In the genomic region with DNA sequence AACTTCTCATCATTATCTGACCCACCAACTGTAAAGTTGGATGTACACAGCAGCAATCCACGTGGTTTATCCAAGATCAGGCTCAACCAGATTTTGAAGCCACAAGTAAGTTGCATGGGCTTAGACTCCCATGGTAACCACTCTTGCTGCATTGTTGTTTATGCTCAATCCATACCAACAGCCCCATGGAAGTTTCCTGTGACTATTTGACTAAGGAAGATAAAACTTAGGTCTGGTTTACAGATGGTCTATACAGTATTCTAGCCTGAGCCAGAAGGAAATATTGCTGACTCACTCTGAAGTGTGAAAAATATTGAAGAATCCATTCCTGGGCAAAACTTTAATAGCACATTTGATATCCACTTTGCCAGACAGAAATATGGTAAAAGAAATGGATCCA, we compare ENCODE assay signal across 23 cellular contexts.
DNase-seq lines count a peak whose midpoint lies in the region; ATAC-seq and TF ChIP-seq lines count a peak whose summit lies in the region.
"Had no signal": no experiment of that assay in that cellular context is flagged by ENCODE, and none has a peak within 500 bp of the region (broad histone marks: within the 10 kb centered on the region; RNA-seq: fewer than 3 reads in every experiment).

No MANE protein-coding gene starts in this region.

- peaks cover 22% of the 10 kb centered on the region for H3K4me1 Mint-ChIP-seq in osteocyte (ENCODE audit: unreplicated experiment)
- peaks cover 23% of the 10 kb centered on the region for H3K4me1 Mint-ChIP-seq in activated naive CD4-positive, alpha-beta T cell treated with anti-CD3 and anti-CD28 coated beads, Interleukin-2, amount 10 ng/mL, durations not matched to agents 7 days and 5 days
- H3K4me1 Mint-ChIP-seq: immature natural killer cell had no signal

- H3K36me3 Mint-ChIP-seq in osteocyte (ENCODE audit: unreplicated experiment): no peaks in the 10 kb centered on the region
- peaks cover 9% of the 10 kb centered on the region for H3K36me3 Mint-ChIP-seq in activated naive CD4-positive, alpha-beta T cell treated with anti-CD3 and anti-CD28 coated beads, Interleukin-2, amount 10 ng/mL, durations not matched to agents 7 days and 5 days
- H3K36me3 Mint-ChIP-seq: immature natural killer cell had no signal

- H3K27ac Mint-ChIP-seq in osteocyte (ENCODE audit: unreplicated experiment): peak overlapping the region; percentile 83
- no peak overlapping the region for H3K27ac Mint-ChIP-seq in activated naive CD4-positive, alpha-beta T cell treated with anti-CD3 and anti-CD28 coated beads, Interleukin-2, amount 10 ng/mL, durations not matched to agents 7 days and 5 days
- H3K27ac Mint-ChIP-seq: activated CD4-positive, alpha-beta T cell treated with anti-CD3 and anti-CD28 coated beads for 36 hours; activated T-helper 2 cell treated with anti-CD3 and anti-CD28 coated beads, Interferon-gamma antibody, Interleukin-2, Interleukin-4, amounts not matched to agents 10 μg/mL and 5 μg/mL and 100 μg/mL, durations not matched to agents 14 hours and 24 hours and 36 hours; immature natural killer cell had no signal

- no peaks in the 10 kb centered on the region for H3K9me3 ChIP-seq in fibroblast of lung (ENCODE audit: control insufficient read depth, insufficient read depth, low read depth, low read length)
- H3K9me3 ChIP-seq: esophagus squamous epithelium, MG63, stomach, upper lobe of right lung had no signal

- CTCF ChIA-PET in activated naive CD4-positive, alpha-beta T cell treated with anti-CD3 and anti-CD28 coated beads, Interleukin-2, amount 10 ng/mL, durations not matched to agents 7 days and 5 days (lab: Charles Lee): no interaction called here

- H4K20me1 ChIP-seq in fibroblast of lung (ENCODE audit: control insufficient read depth, extremely low read depth, insufficient read depth, low read length): no peaks in the 10 kb centered on the region

- ATAC-seq in GM18873 (IDR thresholded peaks at IDR 0.05; ENCODE audit: low FRiP score, unreplicated experiment): no peak
- ATAC-seq: upper lobe of right lung had no signal

- no peaks in the 10 kb centered on the region for H3K9me3 Mint-ChIP-seq in osteocyte (ENCODE audit: unreplicated experiment)
- peaks cover 21% of the 10 kb centered on the region for H3K9me3 Mint-ChIP-seq in activated naive CD4-positive, alpha-beta T cell treated with anti-CD3 and anti-CD28 coated beads, Interleukin-2, amount 10 ng/mL, durations not matched to agents 7 days and 5 days
- H3K9me3 Mint-ChIP-seq: activated T-helper 2 cell treated with anti-CD3 and anti-CD28 coated beads, Interferon-gamma antibody, Interleukin-2, Interleukin-4, amounts not matched to agents 10 μg/mL and 5 μg/mL and 100 μg/mL, durations not matched to agents 14 hours and 24 hours and 36 hours; immature natural killer cell had no signal

- H3K9ac ChIP-seq in fibroblast of lung (ENCODE audit: insufficient read depth, low read length): no peak overlapping the region

- DNase-seq in HCEC 1CT: peak; percentile 13
- peak; percentile 31 for DNase-seq in amniotic epithelial cell (ENCODE audit: low read depth)
- peak; percentile 25 to 39 for DNase-seq in fibroblast of lung (ENCODE audit: low read depth in 2 of 2)
- no peak for DNase-seq in osteocyte (ENCODE audit: extremely low spot score, unreplicated experiment)
- no peak for DNase-seq in cerebellum (ENCODE audit: low spot score)
- no peak for DNase-seq in activated naive CD4-positive, alpha-beta T cell treated with anti-CD3 and anti-CD28 coated beads, Interleukin-2, amount 10 ng/mL, durations not matched to agents 7 days and 5 days
- no peak for DNase-seq in activated effector memory CD4-positive, alpha-beta T cell treated with Interleukin-2 at 50 U/mL for 16 hours
- DNase-seq: activated CD4-positive, alpha-beta T cell treated with anti-CD3 and anti-CD28 coated beads for 36 hours; central memory CD4-positive, alpha-beta T cell; DND-41; effector CD4-positive, alpha-beta T cell; esophagus squamous epithelium; heart right ventricle; immature natural killer cell; MG63; NCI-H1436 treated with DMSO at 0.1 percent for 48 hours; NCI-H69; SHP77; stimulated activated CD4-positive, alpha-beta T cell treated with anti-CD3 and anti-CD28 coated beads, Interleukin-12 subunit alpha, Interleukin-12 subunit beta, amount 100 ng/mL, for 4 hours; stomach; upper lobe of right lung had no signal

- H3K27me3 ChIP-seq in fibroblast of lung (ENCODE audit: control insufficient read depth, insufficient read depth, low read length): no peaks in the 10 kb centered on the region
- H3K27me3 ChIP-seq: esophagus squamous epithelium, heart right ventricle, MG63, stomach, upper lobe of right lung had no signal

- H3K27ac ChIP-seq in fibroblast of lung (ENCODE audit: insufficient read depth, low read length): no peak overlapping the region
- H3K27ac ChIP-seq: upper lobe of right lung had no signal

- H3K4me3 ChIP-seq in fibroblast of lung (replicated peaks in 1 of 4; ENCODE audit: control extremely low read depth in 1 of 4, insufficient read depth in 1 of 4, low read depth in 3 of 4, low read length in 4 of 4): no peak overlapping the region
- H3K4me3 ChIP-seq: esophagus squamous epithelium, heart right ventricle, MG63, stomach, upper lobe of right lung had no signal

- H3K4me3 Mint-ChIP-seq in osteocyte (ENCODE audit: unreplicated experiment): no peak overlapping the region
- H3K4me3 Mint-ChIP-seq in activated naive CD4-positive, alpha-beta T cell treated with anti-CD3 and anti-CD28 coated beads, Interleukin-2, amount 10 ng/mL, durations not matched to agents 7 days and 5 days: no peak overlapping the region
- H3K4me3 Mint-ChIP-seq: activated CD4-positive, alpha-beta T cell treated with anti-CD3 and anti-CD28 coated beads for 36 hours; immature natural killer cell had no signal

- H3K36me3 ChIP-seq in fibroblast of lung (ENCODE audit: control insufficient read depth, insufficient read depth, low read length): no peaks in the 10 kb centered on the region
- H3K36me3 ChIP-seq: esophagus squamous epithelium, heart right ventricle, MG63, stomach, upper lobe of right lung had no signal

- no peaks in the 10 kb centered on the region for H3K4me1 ChIP-seq in fibroblast of lung (ENCODE audit: control insufficient read depth, extremely low read depth, insufficient read depth, low read length)
- H3K4me1 ChIP-seq: upper lobe of right lung had no signal

- H3K79me2 ChIP-seq in fibroblast of lung (ENCODE audit: control insufficient read depth, insufficient read depth, low read length): no peaks in the 10 kb centered on the region

- TF ChIP-seq CTCF in fibroblast of lung (conservative IDR thresholded peaks at IDR 0.05 in 1 of 2, IDR thresholded peaks at IDR 0.05 in 1 of 2; ENCODE audit: low read depth in 1 of 2, low read length in 2 of 2) (no peak), osteocyte (IDR thresholded peaks at IDR 0.05) (no peak)

- no peaks in the 10 kb centered on the region for H3K27me3 Mint-ChIP-seq in osteocyte (ENCODE audit: unreplicated experiment)
- no peaks in the 10 kb centered on the region for H3K27me3 Mint-ChIP-seq in activated naive CD4-positive, alpha-beta T cell treated with anti-CD3 and anti-CD28 coated beads, Interleukin-2, amount 10 ng/mL, durations not matched to agents 7 days and 5 days
- H3K27me3 Mint-ChIP-seq: activated CD4-positive, alpha-beta T cell treated with anti-CD3 and anti-CD28 coated beads for 36 hours had no signal

- H2AFZ ChIP-seq in fibroblast of lung (ENCODE audit: low read length): no peak overlapping the region

- no peak overlapping the region for H3K4me2 ChIP-seq in fibroblast of lung (ENCODE audit: extremely low read depth, insufficient read depth, low read length)

Comparison
In these comparisons a context has a peak if more than half of its experiments do, and no peak if none do; other contexts are left out.
1. DNase-seq: peak in HCEC 1CT (single experiment), amniotic epithelial cell (single experiment) and fibroblast of lung (2 of 2); none in osteocyte (single experiment), cerebellum (single experiment), activated naive CD4-positive, alpha-beta T cell treated with anti-CD3 and anti-CD28 coated beads, Interleukin-2, amount 10 ng/mL, durations not matched to agents 7 days and 5 days (single experiment) and activated effector memory CD4-positive, alpha-beta T cell treated with Interleukin-2 at 50 U/mL for 16 hours (single experiment).